ENCODE assay signal across 18 cellular contexts in genomic region chr3:20250786-20251185, GRCh38.
A peak's percentile ranks its signal among the peaks of the same experiment; 100 is the strongest.
DNase-seq lines count a peak whose midpoint lies in the region; ATAC-seq, FAIRE-seq and TF ChIP-seq lines count a peak whose summit lies in the region.
"Had no signal": no experiment of that assay in that cellular context is flagged by ENCODE, and none has a peak within 500 bp of the region (broad histone marks: within the 10 kb centered on the region; RNA-seq: fewer than 3 reads in every experiment).

No MANE protein-coding gene starts in this region.

- CTCF ChIA-PET in H1 (lab: Charles Lee; ENCODE audit: partially characterized antibody), result no interaction called here

- no peak overlapping the region for H3K14ac ChIP-seq in H1 (ENCODE audit: insufficient read length)

- WGBS in HUES64, result 86% methylated on average over 1 of the region's 1 CpG
- 91% methylated on average over 1 of the region's 1 CpG; no CpG with 5 or more reads in 1 of the 2 experiments for WGBS in H1 (ENCODE audit: extremely low coverage in 1 of 2, insufficient coverage in 1 of 2, insufficient read length in 1 of 2, insufficient replicate concordance in 2 of 2, low coverage in 1 of 2, low lambda C conversion rate in 2 of 2, missing lambda C conversion rate in 1 of 2), 2 experiments

- no peak overlapping the region for H2AK5ac ChIP-seq in H1 (ENCODE audit: low read depth, low read length)

- H3K9me3 ChIP-seq in HUES64 (ENCODE audit: insufficient read depth, low read depth, low read length), result no peaks in the 10 kb centered on the region; the same call in 1 of the 2 replicates
- no peaks in the 10 kb centered on the region; a peak in 1 of 4 replicates for H3K9me3 ChIP-seq in H1 (ENCODE audit: insufficient read depth in 2 of 2, low read depth in 1 of 2, low read length in 1 of 2)
- H3K9me3 ChIP-seq: BLaER1 treated with 17β-estradiol and CSF1 and Interleukin-3, amounts not matched to agents 10 nM and 100 nM had no signal

- TF ChIP-seq POLR2A in H1 (IDR thresholded peaks at IDR 0.05; ENCODE audit: control extremely low read depth in 1 of 2, low read depth in 2 of 2, low read length in 2 of 2), result no peak

- H2BK12ac ChIP-seq in H1 (ENCODE audit: low read depth, low read length), result peak overlapping the region; percentile 77

- no peak overlapping the region; the same call in 1 of the 2 replicates for H2BK20ac ChIP-seq in H1 (ENCODE audit: low read length)

- H3K4me1 ChIP-seq in HUES64 (ENCODE audit: insufficient read depth, low read length) (peaks cover 9% of the 10 kb centered on the region; the same call in 1 of the 2 replicates), H1 (replicated peaks in 1 of 4; ENCODE audit: control insufficient read depth in 3 of 4, insufficient read depth in 4 of 4, low read length in 3 of 4) (peaks cover 5 to 13% (median 9%) of the 10 kb centered on the region in 4 experiments)
- H3K4me1 ChIP-seq: BLaER1 treated with 17β-estradiol and CSF1 and Interleukin-3, amounts not matched to agents 10 nM and 100 nM had no signal

- H3K18ac ChIP-seq in H1 (ENCODE audit: extremely low read depth, low read length), result peak overlapping the region; percentile 90

- TF ChIP-seq CTCF in H1 (IDR thresholded peaks at IDR 0.05; ENCODE audit: control extremely low read depth in 1 of 3, insufficient read depth in 1 of 3, low read depth in 1 of 3, low read length in 3 of 3), result no peak

- no peak for TF ChIP-seq EP300 in H1 (IDR thresholded peaks at IDR 0.05; ENCODE audit: borderline replicate concordance in 1 of 2, low read depth in 2 of 2, low read length in 2 of 2)

- peak; percentile 68 for FAIRE-seq in H1 (lab: Jason Lieb, UNC)
- FAIRE-seq: GM12878 had no signal

- POLR2A ChIA-PET in H1 (lab: Charles Lee; ENCODE audit: partially characterized antibody), result no interaction called here

- H4K5ac ChIP-seq in H1 (ENCODE audit: insufficient read length, low read depth, low read length), result no peak overlapping the region

- no peaks in the 10 kb centered on the region for H3K27me3 Mint-ChIP-seq in T-helper 2 cell treated with Interferon-gamma antibody and Interleukin-4, amounts not matched to agents 5 μg/mL and 100 μg/mL, for 36 hours (ENCODE audit: low read depth)
- H3K27me3 Mint-ChIP-seq: B cell had no signal

- no peaks in the 10 kb centered on the region for H3K79me1 ChIP-seq in H1 (ENCODE audit: low read depth, low read length)

- no peak overlapping the region for H3K27ac Mint-ChIP-seq in T-helper 2 cell treated with Interferon-gamma antibody and Interleukin-4, amounts not matched to agents 5 μg/mL and 100 μg/mL, for 36 hours
- H3K27ac Mint-ChIP-seq: B cell; CD8-positive, alpha-beta T cell; HFFc6 had no signal

- no peaks in the 10 kb centered on the region for H3K36me3 Mint-ChIP-seq in T-helper 2 cell treated with Interferon-gamma antibody and Interleukin-4, amounts not matched to agents 5 μg/mL and 100 μg/mL, for 36 hours (ENCODE audit: low read depth)
- H3K36me3 Mint-ChIP-seq: CD8-positive, alpha-beta T cell had no signal

- H3K4me2 ChIP-seq in H1 (ENCODE audit: insufficient read depth in 1 of 2, low read depth in 2 of 2, low read length in 2 of 2), result peak overlapping the region; percentile 34 to 46; a peak in 3 of 4 replicates
- H3K4me2 ChIP-seq: BLaER1 treated with 17β-estradiol and CSF1 and Interleukin-3, amounts not matched to agents 10 nM and 100 nM; KMS-11 had no signal

- H3K9ac ChIP-seq in HUES64 (ENCODE audit: low read depth, low read length) (no peak overlapping the region), H1 (replicated peaks in 1 of 4; ENCODE audit: extremely low read depth in 1 of 4, low read depth in 3 of 4, low read length in 3 of 4) (no peak overlapping the region)
- H3K9ac ChIP-seq: BLaER1 treated with 17β-estradiol and CSF1 and Interleukin-3, amounts not matched to agents 10 nM and 100 nM; KMS-11 had no signal

- H3K56ac ChIP-seq in H1 (replicated peaks; ENCODE audit: insufficient read length, low read depth, low read length), result no peak overlapping the region

- H3K27me3 ChIP-seq in H7 (ENCODE audit: control insufficient read depth, insufficient read depth, low read length) (no peaks in the 10 kb centered on the region), HUES64 (ENCODE audit: insufficient read depth, low read length) (no peaks in the 10 kb centered on the region), H1 (replicated peaks in 1 of 4; ENCODE audit: control insufficient read depth in 3 of 4, extremely low read depth in 1 of 4, insufficient read depth in 3 of 4, low read length in 3 of 4) (no peaks in the 10 kb centered on the region)
- H3K27me3 ChIP-seq: BLaER1 treated with 17β-estradiol and CSF1 and Interleukin-3, amounts not matched to agents 10 nM and 100 nM had no signal

- no peak overlapping the region for H2AFZ ChIP-seq in H1 (ENCODE audit: low read length)

- no peak overlapping the region for H4K8ac ChIP-seq in H1 (ENCODE audit: extremely low read depth, insufficient read depth, low read length)

- peak overlapping the region; percentile 51 for H3K4ac ChIP-seq in H1 (replicated peaks; ENCODE audit: insufficient read length, low read depth, low read length)

- peak overlapping the region; percentile 47; the same call in 1 of the 2 replicates for H3K27ac ChIP-seq in HUES64 (ENCODE audit: low read depth, low read length)
- no peak overlapping the region for H3K27ac ChIP-seq in H1 (ENCODE audit: low read depth, low read length)
- H3K27ac ChIP-seq: BLaER1 treated with 17β-estradiol and CSF1 and Interleukin-3, amounts not matched to agents 10 nM and 100 nM; KMS-11 had no signal

- peak overlapping the region; percentile 63; the same call in 1 of the 2 replicates for H2BK5ac ChIP-seq in H1 (ENCODE audit: low read depth, low read length)

- no peak for TF ChIP-seq RAD21 in H1 (IDR thresholded peaks at IDR 0.05 in 1 of 2, conservative IDR thresholded peaks at IDR 0.05 in 1 of 2; ENCODE audit: low read depth in 2 of 2, low read length in 2 of 2)

- no peak overlapping the region for H3K4me3 Mint-ChIP-seq in T-helper 2 cell treated with Interferon-gamma antibody and Interleukin-4, amounts not matched to agents 5 μg/mL and 100 μg/mL, for 36 hours
- H3K4me3 Mint-ChIP-seq: B cell; CD8-positive, alpha-beta T cell; HFFc6 had no signal

- H3K4me1 Mint-ChIP-seq in T-helper 2 cell treated with Interferon-gamma antibody and Interleukin-4, amounts not matched to agents 5 μg/mL and 100 μg/mL, for 36 hours (ENCODE audit: low read depth), result no peaks in the 10 kb centered on the region

- no peaks in the 10 kb centered on the region for H3K79me2 ChIP-seq in H1 (ENCODE audit: control insufficient read depth in 1 of 2, insufficient read depth in 2 of 2, low read length in 2 of 2)

- no peak overlapping the region for H3K23ac ChIP-seq in H1 (ENCODE audit: insufficient read length)

- H3K9me3 Mint-ChIP-seq in T-helper 2 cell treated with Interferon-gamma antibody and Interleukin-4, amounts not matched to agents 5 μg/mL and 100 μg/mL, for 36 hours, result no peaks in the 10 kb centered on the region

- peak overlapping the region; percentile 67 for H2BK120ac ChIP-seq in H1 (replicated peaks; ENCODE audit: low read depth, low read length)

- DNase-seq in H7 (peak; percentile 2), H1 (ENCODE audit: low read depth in 1 of 2, low spot score in 2 of 2) (peak in 1 of 2 experiments; percentile 44), iPS-NIHi11 (ENCODE audit: low spot score) (peak; percentile 23), cortex of kidney (lab: John Stamatoyannopoulos, UW) (no peak), NCI-H2107 treated with DMSO at 0.1 percent for 48 hours (lab: John Stamatoyannopoulos, UW; ENCODE audit: unreplicated experiment) (no peak)
- no peak for DNase-seq in T-helper 2 cell treated with Interferon-gamma antibody and Interleukin-4, amounts not matched to agents 5 μg/mL and 100 μg/mL, for 36 hours (ENCODE audit: low spot score)
- DNase-seq: Calu3; CD8-positive, alpha-beta T cell; DMS79 treated with DMSO at 0.1 percent for 48 hours; GOT3; HFFc6 had no signal

- no peak overlapping the region for H2BK15ac ChIP-seq in H1 (ENCODE audit: low read length)

- H3K36me3 ChIP-seq in H7 (replicated peaks; ENCODE audit: control insufficient read depth, insufficient read depth, low read length), result no peaks in the 10 kb centered on the region
- H3K36me3 ChIP-seq in HUES64 (ENCODE audit: insufficient read depth, low read length), result no peaks in the 10 kb centered on the region
- no peaks in the 10 kb centered on the region for H3K36me3 ChIP-seq in H1 (ENCODE audit: control insufficient read depth in 2 of 4, insufficient read depth in 4 of 4, low read length in 3 of 4)
- H3K36me3 ChIP-seq: BLaER1 treated with 17β-estradiol and CSF1 and Interleukin-3, amounts not matched to agents 10 nM and 100 nM had no signal

- H3K23me2 ChIP-seq in H1 (ENCODE audit: low read depth, low read length), result no peaks in the 10 kb centered on the region

- no peak overlapping the region for H3K4me3 ChIP-seq in H7 (ENCODE audit: insufficient read depth, low read depth, low read length)
- H3K4me3 ChIP-seq in HUES64 (ENCODE audit: low read length), result no peak overlapping the region
- H3K4me3 ChIP-seq in H1 (ENCODE audit: extremely low read depth in 1 of 4, insufficient read depth in 2 of 4, low read depth in 3 of 4, low read length in 4 of 4), result peak overlapping the region in 1 of 4 experiments; percentile 20; a peak in 1 of 8 replicates
- H3K4me3 ChIP-seq: BLaER1 treated with 17β-estradiol and CSF1 and Interleukin-3, amounts not matched to agents 10 nM and 100 nM; GM12878 had no signal

- no peak overlapping the region for H4K91ac ChIP-seq in H1 (replicated peaks; ENCODE audit: insufficient read length, low read length)

- H4K20me1 ChIP-seq in H1 (replicated peaks in 1 of 2; ENCODE audit: control insufficient read depth in 1 of 2, insufficient read depth in 2 of 2, low read length in 2 of 2), result no peaks in the 10 kb centered on the region
- H4K20me1 ChIP-seq: BLaER1 treated with 17β-estradiol and CSF1 and Interleukin-3, amounts not matched to agents 10 nM and 100 nM had no signal

- ATAC-seq in GM19467 (IDR thresholded peaks at IDR 0.05; ENCODE audit: unreplicated experiment), result no peak
- ATAC-seq: CD8-positive, alpha-beta T cell; GM12878; HCT116 had no signal

TF ChIP-seq in H1, 55 proteins besides CTCF, POLR2A, EP300 and RAD21 (continues in another document):
- TF ChIP-seq NRF1 (IDR thresholded peaks at IDR 0.05; ENCODE audit: low read depth, low read length), result no peak
- no peak for TF ChIP-seq KDM4A (IDR thresholded peaks at IDR 0.05; ENCODE audit: low read depth, low read length, severe bottlenecking)
- no peak for TF ChIP-seq GABPA (IDR thresholded peaks at IDR 0.05; ENCODE audit: borderline replicate concordance, insufficient read depth, low read length)
- TF ChIP-seq NANOG (IDR thresholded peaks at IDR 0.05; ENCODE audit: insufficient read depth, low read depth, low read length, poor library complexity, severe bottlenecking), result no peak

Comparison
In these comparisons a context has a peak if more than half of its experiments do, and no peak if none do; other contexts are left out.
1. DNase-seq: peak in H7 (single experiment) and iPS-NIHi11 (single experiment); none in cortex of kidney (single experiment), NCI-H2107 treated with DMSO at 0.1 percent for 48 hours (single experiment) and T-helper 2 cell treated with Interferon-gamma antibody and Interleukin-4, amounts not matched to agents 5 μg/mL and 100 μg/mL, for 36 hours (single experiment).